In the genomic region with DNA sequence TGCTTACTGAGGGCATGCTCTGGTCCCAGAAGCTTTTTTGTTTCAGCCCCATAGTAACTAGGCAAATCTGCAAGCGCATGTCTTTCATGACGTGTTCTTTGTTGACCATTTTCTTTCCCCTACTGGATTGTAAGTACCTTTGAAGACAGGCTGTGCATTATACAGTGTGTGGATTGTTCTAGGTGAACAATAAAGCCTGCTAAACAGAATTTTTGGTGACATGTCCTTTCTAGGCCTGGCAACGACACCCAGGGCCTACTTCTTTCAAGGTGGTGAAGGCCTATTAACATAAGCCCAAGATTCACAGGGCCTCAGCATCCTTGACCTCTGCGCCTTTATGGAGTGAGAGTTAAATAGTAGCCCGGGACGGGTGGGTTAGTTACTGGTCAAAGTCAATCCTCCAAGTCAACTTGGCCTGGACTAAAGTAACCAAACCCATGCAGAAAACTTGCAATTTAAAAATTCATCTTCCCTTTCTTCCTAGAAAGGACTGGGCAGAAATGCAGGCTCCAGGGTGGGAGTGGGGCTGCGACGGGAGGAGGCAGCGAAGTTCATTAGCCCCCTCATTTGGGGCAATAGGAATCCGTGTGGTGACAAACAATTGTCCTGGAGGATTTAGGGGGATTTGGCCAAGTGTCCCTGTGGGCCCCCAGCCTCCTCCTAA, we compare ENCODE assay signal across 9 cellular contexts. TPM values are rescaled to one million over a fixed set of nuclear protein-coding genes. Genes with fewer than 3 reads are reported as not detected.
DNase-seq lines count a peak whose midpoint lies in the region; ATAC-seq and TF ChIP-seq lines count a peak whose summit lies in the region.
"Had no signal": no experiment of that assay in that cellular context is flagged by ENCODE, and none has a peak within 500 bp of the region (broad histone marks: within the 10 kb centered on the region; RNA-seq: fewer than 3 reads in every experiment).

No MANE protein-coding gene starts in this region.

- H3K23ac ChIP-seq in mesendoderm (ENCODE audit: low read length) = no peak overlapping the region

- H3K9ac ChIP-seq in mesendoderm (ENCODE audit: low read length) = peak overlapping the region; percentile 41

- H3K79me1 ChIP-seq in mesendoderm (ENCODE audit: low read length) = no peaks in the 10 kb centered on the region

- peak overlapping the region; percentile 97 for H3K27ac Mint-ChIP-seq in type B pancreatic cell

- H2BK5ac ChIP-seq in mesendoderm (ENCODE audit: low read length) = peak overlapping the region; percentile 58

- peaks cover 0 to 9% (median 0%) of the 10 kb centered on the region in 9 donors for H3K36me3 ChIP-seq in heart right ventricle
- H3K36me3 ChIP-seq in mesendoderm (ENCODE audit: control insufficient read depth, insufficient read depth, low read length) = no peaks in the 10 kb centered on the region
- no peaks in the 10 kb centered on the region for H3K36me3 ChIP-seq in prostate gland

- peaks cover 6% of the 10 kb centered on the region for H3K4me1 Mint-ChIP-seq in type B pancreatic cell (ENCODE audit: unreplicated experiment)

- DNase-seq in heart right ventricle (no peak), left cardiac atrium (no peak), astrocyte of the cerebellum (ENCODE audit: low read depth) (no peak), mesendoderm (peak; percentile 77), type B pancreatic cell (ENCODE audit: extremely low spot score, unreplicated experiment) (no peak), prostate gland (ENCODE audit: low spot score) (no peak), OCI-M2 (lab: John Stamatoyannopoulos, UW; ENCODE audit: unreplicated experiment) (no peak), AG08396 (ENCODE audit: low spot score) (no peak)

- no peak overlapping the region for H2BK120ac ChIP-seq in mesendoderm (ENCODE audit: low read depth, low read length)

- H3K18ac ChIP-seq in mesendoderm (ENCODE audit: low read length) = peak overlapping the region; percentile 68

- H2AK5ac ChIP-seq in mesendoderm (ENCODE audit: low read length) = peak overlapping the region; percentile 62

- H2BK15ac ChIP-seq in mesendoderm (replicated peaks; ENCODE audit: low read depth) = no peak overlapping the region

- peak overlapping the region; percentile 63 for H3K56ac ChIP-seq in mesendoderm (ENCODE audit: low read length)

- H3K27me3 ChIP-seq in heart right ventricle (no peaks in the 10 kb centered on the region), mesendoderm (ENCODE audit: insufficient read depth, low read length, poor library complexity) (no peaks in the 10 kb centered on the region), prostate gland (replicated peaks; ENCODE audit: insufficient read depth) (no peaks in the 10 kb centered on the region)

- no peak for ATAC-seq in heart right ventricle
- ATAC-seq in left cardiac atrium = no peak

- no peak overlapping the region for H3K27ac ChIP-seq in heart right ventricle
- peak overlapping the region; percentile 39 for H3K27ac ChIP-seq in mesendoderm (ENCODE audit: low read depth, low read length)
- no peak overlapping the region for H3K27ac ChIP-seq in prostate gland

- H4K5ac ChIP-seq in mesendoderm (ENCODE audit: low read length) = no peak overlapping the region

- no peaks in the 10 kb centered on the region for H3K79me2 ChIP-seq in mesendoderm (ENCODE audit: control insufficient read depth, insufficient read depth, low read length)

- H3K4me2 ChIP-seq in mesendoderm (ENCODE audit: low read length) = no peak overlapping the region

- H3K4me1 ChIP-seq in heart right ventricle (peaks cover 0 to 9% (median 6%) of the 10 kb centered on the region in 9 donors), mesendoderm (ENCODE audit: control insufficient read depth, low read depth, low read length) (peaks cover 8% of the 10 kb centered on the region), prostate gland (replicated peaks) (no peaks in the 10 kb centered on the region)

- intact Hi-C loops in heart right ventricle (cut with DNase I) (loop anchor here in 1 of 10 donors (10.0 kb wide), 1 partner anchor 265 kb away; no protein-coding TSS in a partner anchor), left cardiac atrium (cut with DNase I) (no loop called here), prostate gland (cut with DNase I) (loop anchor here (5.0 kb wide), 1 partner anchor 278 kb away; a partner anchor contains a TSS)

- TF ChIP-seq POLR2A in prostate gland (IDR thresholded peaks at IDR 0.05) = no peak

- H3K4me3 Mint-ChIP-seq in type B pancreatic cell = peak overlapping the region; percentile 96

- H3K4me3 ChIP-seq in heart right ventricle (peak overlapping the region; percentile 40 to 67 (median 58)), astrocyte of the cerebellum (ENCODE audit: low read depth, low read length) (peak overlapping the region; percentile 54), mesendoderm (ENCODE audit: low read length) (no peak overlapping the region), prostate gland (no peak overlapping the region)

- TF ChIP-seq CTCF in heart right ventricle (IDR thresholded peaks at IDR 0.05) (no peak), astrocyte of the cerebellum (IDR thresholded peaks at IDR 0.05; ENCODE audit: low read depth, low read length, missing control alignments) (no peak), type B pancreatic cell (conservative IDR thresholded peaks at IDR 0.05) (no peak), prostate gland (IDR thresholded peaks at IDR 0.05) (no peak)

- no peak overlapping the region for H4K8ac ChIP-seq in mesendoderm (ENCODE audit: low read depth, low read length)

- peak overlapping the region; percentile 92 for H3K4ac ChIP-seq in mesendoderm (ENCODE audit: low read depth, low read length)

- peaks cover 14% of the 10 kb centered on the region for H3K36me3 Mint-ChIP-seq in type B pancreatic cell

- H3K9me3 Mint-ChIP-seq in type B pancreatic cell = no peaks in the 10 kb centered on the region

- peaks cover 6% of the 10 kb centered on the region for H3K27me3 Mint-ChIP-seq in type B pancreatic cell

- WGBS in heart right ventricle, 2 donors = 87 to 91% methylated on average over 10 of the region's 10 CpGs
- WGBS in mesendoderm (ENCODE audit: extremely low coverage, insufficient coverage, low lambda C conversion rate) = no CpG with 5 or more reads among the region's 10 CpGs
- WGBS in prostate gland = 93% methylated on average over 10 of the region's 10 CpGs

- no peaks in the 10 kb centered on the region for H3K9me3 ChIP-seq in heart right ventricle
- H3K9me3 ChIP-seq in prostate gland = no peaks in the 10 kb centered on the region

- in situ Hi-C loops in astrocyte of the cerebellum (cut with HindIII; ENCODE audit: low sequenced_read_pairs) = no loop called here

RNA-seq across cellular contexts. Expression of a gene that starts 37.6 kb away (rescaled TPM):
- under 1 TPM in 1 of 10 donors, not detected in 9; 0.07 TPM for total RNA-seq in heart right ventricle
- not detected for polyA plus RNA-seq in heart right ventricle
- under 1 TPM in 1 of 2 donors, not detected in 1; 0.06 TPM for total RNA-seq in left cardiac atrium
- polyA plus RNA-seq in mesendoderm (2013, experiment 1 of 2) = 53.0 TPM
- polyA plus RNA-seq in mesendoderm (2013, experiment 2 of 2) = 51.3 TPM
- total RNA-seq in type B pancreatic cell (ENCODE audit: low replicate concordance) = 11.2 and 26.5 TPM in 2 replicates
- 10 to 100 TPM in 1 of 2 donors, not detected in 1; 11.1 TPM for total RNA-seq in prostate gland
- polyA plus RNA-seq: urinary bladder had no signal

Comparison
In these comparisons a context has a peak if more than half of its experiments do, and no peak if none do; other contexts are left out.
1. H3K4me3 ChIP-seq: peak in heart right ventricle (10 of 10) and astrocyte of the cerebellum (single experiment); none in mesendoderm (single experiment) and prostate gland (0 of 2).